ENCODE assay signal across 9 cellular contexts in the genomic region with DNA sequence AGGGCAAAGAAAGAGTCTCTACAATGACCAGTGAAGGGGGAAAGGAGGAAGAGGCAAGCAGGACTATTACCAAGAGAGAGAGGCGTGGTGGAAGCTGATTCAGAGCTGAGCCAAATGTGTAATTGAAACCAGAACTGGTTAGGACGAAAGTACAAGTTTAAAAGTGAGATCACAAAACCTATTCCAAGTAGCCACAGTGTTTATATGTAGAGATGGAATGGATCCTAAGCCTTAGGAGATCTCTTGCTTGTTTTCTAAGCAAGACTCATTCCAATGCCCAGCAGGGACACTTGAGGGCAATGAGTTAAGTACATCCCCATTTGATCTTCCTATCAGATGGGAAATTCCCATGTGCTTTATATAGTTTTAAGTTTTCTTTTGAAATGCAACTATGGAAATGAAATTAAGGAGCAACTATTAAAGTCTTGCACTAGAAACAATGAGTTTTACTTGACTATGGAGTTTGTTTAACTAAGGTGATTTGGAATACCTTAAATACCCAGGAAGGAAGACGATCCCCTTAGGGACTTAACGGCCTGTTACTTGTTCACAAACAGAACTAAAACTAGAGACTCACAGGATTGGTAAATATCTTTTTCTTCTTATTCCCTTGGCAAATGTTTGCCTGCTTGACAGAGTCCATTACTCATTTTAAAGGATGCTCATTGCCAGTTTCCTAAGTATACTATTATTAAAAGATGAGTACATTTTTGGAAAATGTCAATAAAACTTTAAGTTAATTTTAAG. TPM values are rescaled to one million over a fixed set of nuclear protein-coding genes. Genes with fewer than 3 reads are reported as not detected.
DNase-seq lines count a peak whose midpoint lies in the region; ATAC-seq and TF ChIP-seq lines count a peak whose summit lies in the region.
"Had no signal": no experiment of that assay in that cellular context is flagged by ENCODE, and none has a peak within 500 bp of the region (broad histone marks: within the 10 kb centered on the region; RNA-seq: fewer than 3 reads in every experiment).

No MANE protein-coding gene starts in this region.

- H3K4me2 ChIP-seq in PC-9 = 0 out of 2 replicates have a peak overlapping the region, but pooled peaks have one; percentile 20
- H3K4me2 ChIP-seq in OCI-LY7 (ENCODE audit: low read length) = no peak overlapping the region
- no peak overlapping the region for H3K4me2 ChIP-seq in Karpas-422 (ENCODE audit: low read depth, low read length, poor library complexity, severe bottlenecking)

- H3K9me2 ChIP-seq in PC-9 (ENCODE audit: insufficient read depth) (no peaks in the 10 kb centered on the region), OCI-LY7 (ENCODE audit: insufficient read depth, low read length) (no peaks in the 10 kb centered on the region), Karpas-422 (replicated peaks; ENCODE audit: insufficient read depth, low read length) (no peaks in the 10 kb centered on the region)

- H3K36me3 ChIP-seq in PC-9 (ENCODE audit: low read depth) (no peaks in the 10 kb centered on the region), OCI-LY7 (ENCODE audit: insufficient read depth, low read length) (no peaks in the 10 kb centered on the region), A673 (ENCODE audit: insufficient read depth, low read length, poor library complexity, severe bottlenecking) (no peaks in the 10 kb centered on the region), Karpas-422 (ENCODE audit: insufficient read depth, low read length) (no peaks in the 10 kb centered on the region)

- no TSS peak for BruUV-seq in PC-9 (replicated peaks; lab: Mats Ljungman, UMichigan)
- no TSS peak for BruUV-seq in OCI-LY7 (replicated peaks; lab: Mats Ljungman, UMichigan)
- BruUV-seq in A673 (replicated peaks; lab: Mats Ljungman, UMichigan) = no TSS peak

- no peaks in the 10 kb centered on the region for H3K9me3 ChIP-seq in PC-9 (ENCODE audit: insufficient read depth, low read depth)
- H3K9me3 ChIP-seq in OCI-LY7 (ENCODE audit: low read length) = no peaks in the 10 kb centered on the region
- no peaks in the 10 kb centered on the region for H3K9me3 ChIP-seq in A673 (ENCODE audit: low read depth, low read length, poor library complexity, severe bottlenecking)
- H3K9me3 ChIP-seq in Karpas-422 (ENCODE audit: low read length) = no peaks in the 10 kb centered on the region

- POLR2A ChIA-PET in activated CD4-positive, alpha-beta T cell treated with anti-CD3 and anti-CD28 coated beads for 36 hours (lab: Charles Lee) = no interaction called here
- POLR2A ChIA-PET in activated CD4-positive, alpha-beta T cell treated with anti-CD3 and anti-CD28 coated beads, Interleukin-2, amount 10 ng/mL, durations not matched to agents 7 days and 5 days (lab: Charles Lee) = no interaction called here
- POLR2A ChIA-PET in PC-9 (lab: Charles Lee; ENCODE audit: unreplicated experiment) = no interaction called here
- POLR2A ChIA-PET in OCI-LY7 (lab: Charles Lee) = no interaction called here
- POLR2A ChIA-PET in A673 (lab: Charles Lee; ENCODE audit: low non-redundant PET) = no interaction called here

- no peaks in the 10 kb centered on the region for H3F3A ChIP-seq in PC-9 (ENCODE audit: insufficient read depth, low read depth)

- no peaks in the 10 kb centered on the region for H4K20me1 ChIP-seq in PC-9 (ENCODE audit: insufficient read depth)
- H4K20me1 ChIP-seq in OCI-LY7 (ENCODE audit: insufficient read depth, low read length) = no peaks in the 10 kb centered on the region
- H4K20me1 ChIP-seq in Karpas-422 (ENCODE audit: insufficient read depth, low read depth, low read length) = no peaks in the 10 kb centered on the region

- H3K9me3 Mint-ChIP-seq in activated CD4-positive, alpha-beta T cell treated with anti-CD3 and anti-CD28 coated beads for 36 hours (ENCODE audit: low read depth) = no peaks in the 10 kb centered on the region
- no peaks in the 10 kb centered on the region for H3K9me3 Mint-ChIP-seq in activated CD4-positive, alpha-beta T cell treated with anti-CD3 and anti-CD28 coated beads, Interleukin-2, amount 10 ng/mL, durations not matched to agents 7 days and 5 days

- no peaks in the 10 kb centered on the region for H3K27me3 ChIP-seq in PC-9 (ENCODE audit: insufficient read depth, low read depth)
- H3K27me3 ChIP-seq in A673 (replicated peaks; ENCODE audit: insufficient read depth, low read depth, low read length, poor library complexity) = no peaks in the 10 kb centered on the region
- H3K27me3 ChIP-seq in Karpas-422 (ENCODE audit: low read length) = no peaks in the 10 kb centered on the region

- no peak overlapping the region for H3K27ac Mint-ChIP-seq in activated CD4-positive, alpha-beta T cell treated with anti-CD3 and anti-CD28 coated beads for 36 hours
- no peak overlapping the region for H3K27ac Mint-ChIP-seq in activated CD4-positive, alpha-beta T cell treated with anti-CD3 and anti-CD28 coated beads, Interleukin-2, amount 10 ng/mL, durations not matched to agents 7 days and 5 days

- CTCF ChIA-PET in activated CD4-positive, alpha-beta T cell treated with anti-CD3 and anti-CD28 coated beads for 36 hours (lab: Charles Lee) = no interaction called here
- CTCF ChIA-PET in activated CD4-positive, alpha-beta T cell treated with anti-CD3 and anti-CD28 coated beads, Interleukin-2, amount 10 ng/mL, durations not matched to agents 7 days and 5 days (lab: Charles Lee) = no interaction called here
- CTCF ChIA-PET in PC-9 (lab: Charles Lee) = no interaction called here
- CTCF ChIA-PET in OCI-LY7 (lab: Charles Lee; ENCODE audit: unreplicated experiment) = no interaction called here
- CTCF ChIA-PET in A673 (lab: Charles Lee) = no interaction called here

- H3K9ac ChIP-seq in Karpas-422 (ENCODE audit: low read length) = no peak overlapping the region

- peak; percentile 70 for ATAC-seq in activated CD4-positive, alpha-beta T cell treated with anti-CD3 and anti-CD28 coated beads for 36 hours
- peak; percentile 93 for ATAC-seq in HG02763 (IDR thresholded peaks at IDR 0.05; ENCODE audit: unreplicated experiment)
- peak; percentile 89 for ATAC-seq in sciatic nerve

- TF ChIP-seq CTCF in PC-9 (conservative IDR thresholded peaks at IDR 0.05) (no peak), OCI-LY7 (conservative IDR thresholded peaks at IDR 0.05; ENCODE audit: low read length) (no peak), A673 (conservative IDR thresholded peaks at IDR 0.05; ENCODE audit: low read depth, low read length) (no peak)

- intact Hi-C loops in activated CD4-positive, alpha-beta T cell treated with anti-CD3 and anti-CD28 coated beads for 36 hours (cut with DNase I, micrococcal nuclease) = no loop called here
- intact Hi-C loops in PC-9 (cut with micrococcal nuclease; ENCODE audit: unreplicated experiment) = no loop called here
- intact Hi-C loops in sciatic nerve (cut with DNase I) = no loop called here
- intact Hi-C loops in OCI-LY7 (cut with micrococcal nuclease; ENCODE audit: unreplicated experiment) = no loop called here
- intact Hi-C loops in A673 (cut with micrococcal nuclease; ENCODE audit: unreplicated experiment) = no loop called here

- H3K4me3 Mint-ChIP-seq in activated CD4-positive, alpha-beta T cell treated with anti-CD3 and anti-CD28 coated beads for 36 hours = no peak overlapping the region
- no peak overlapping the region for H3K4me3 Mint-ChIP-seq in activated CD4-positive, alpha-beta T cell treated with anti-CD3 and anti-CD28 coated beads, Interleukin-2, amount 10 ng/mL, durations not matched to agents 7 days and 5 days

- no peaks in the 10 kb centered on the region for H3K36me3 Mint-ChIP-seq in activated CD4-positive, alpha-beta T cell treated with anti-CD3 and anti-CD28 coated beads for 36 hours (ENCODE audit: low read depth)
- H3K36me3 Mint-ChIP-seq in activated CD4-positive, alpha-beta T cell treated with anti-CD3 and anti-CD28 coated beads, Interleukin-2, amount 10 ng/mL, durations not matched to agents 7 days and 5 days (ENCODE audit: low read depth) = no peaks in the 10 kb centered on the region

- no peaks in the 10 kb centered on the region for H3K79me2 ChIP-seq in PC-9 (ENCODE audit: low read depth)
- H3K79me2 ChIP-seq in OCI-LY7 (ENCODE audit: insufficient read depth, low read depth, low read length) = no peaks in the 10 kb centered on the region
- no peaks in the 10 kb centered on the region for H3K79me2 ChIP-seq in Karpas-422 (ENCODE audit: low read length)

- H3K27me3 Mint-ChIP-seq in activated CD4-positive, alpha-beta T cell treated with anti-CD3 and anti-CD28 coated beads for 36 hours = peaks cover 17% of the 10 kb centered on the region
- H3K27me3 Mint-ChIP-seq in activated CD4-positive, alpha-beta T cell treated with anti-CD3 and anti-CD28 coated beads, Interleukin-2, amount 10 ng/mL, durations not matched to agents 7 days and 5 days = peaks cover 13% of the 10 kb centered on the region

- peaks cover 6% of the 10 kb centered on the region for H3K4me1 Mint-ChIP-seq in activated CD4-positive, alpha-beta T cell treated with anti-CD3 and anti-CD28 coated beads for 36 hours
- no peaks in the 10 kb centered on the region for H3K4me1 Mint-ChIP-seq in activated CD4-positive, alpha-beta T cell treated with anti-CD3 and anti-CD28 coated beads, Interleukin-2, amount 10 ng/mL, durations not matched to agents 7 days and 5 days

- H3K4me1 ChIP-seq in PC-9 (replicated peaks; ENCODE audit: insufficient read depth) (peaks cover 6% of the 10 kb centered on the region; the same call in 1 of the 2 replicates), OCI-LY7 (ENCODE audit: insufficient read depth, low read length, poor library complexity, severe bottlenecking) (no peaks in the 10 kb centered on the region), A673 (ENCODE audit: insufficient read depth, low read length, poor library complexity, severe bottlenecking) (no peaks in the 10 kb centered on the region), Karpas-422 (ENCODE audit: low read length) (no peaks in the 10 kb centered on the region)

- H3K4me3 ChIP-seq in PC-9 (no peak overlapping the region), OCI-LY7 (ENCODE audit: low read depth, low read length, poor library complexity, severe bottlenecking) (no peak overlapping the region), A673 (ENCODE audit: low read depth, low read length, poor library complexity, severe bottlenecking) (no peak overlapping the region), Karpas-422 (ENCODE audit: low read length) (no peak overlapping the region)

- H2AFZ ChIP-seq in PC-9 (no peak overlapping the region), OCI-LY7 (ENCODE audit: low read length) (no peak overlapping the region), Karpas-422 (ENCODE audit: low read length) (no peak overlapping the region)

- H3K27ac ChIP-seq in PC-9 (no peak overlapping the region), OCI-LY7 (ENCODE audit: low read depth, low read length, poor library complexity, severe bottlenecking) (no peak overlapping the region), A673 (ENCODE audit: low read depth, low read length, poor library complexity, severe bottlenecking) (no peak overlapping the region), Karpas-422 (ENCODE audit: low read length) (no peak overlapping the region)
- H3K27ac ChIP-seq: C4-2B had no signal

- DNase-seq in activated CD4-positive, alpha-beta T cell treated with anti-CD3 and anti-CD28 coated beads for 36 hours = no peak
- DNase-seq in activated CD4-positive, alpha-beta T cell treated with anti-CD3 and anti-CD28 coated beads, Interleukin-2, amount 10 ng/mL, durations not matched to agents 7 days and 5 days = no peak
- no peak for DNase-seq in PC-9
- DNase-seq in sciatic nerve (ENCODE audit: low spot score) = no peak
- DNase-seq in OCI-LY7 (ENCODE audit: low spot score) = no peak
- DNase-seq in A673 (ENCODE audit: low spot score) = no peak
- DNase-seq in Karpas-422 = no peak

RNA-seq across cellular contexts. Expression of a gene that starts 51.1 kb away (rescaled TPM):
- 10 to 100 TPM; 50.2 to 56.0 TPM for total RNA-seq in activated CD4-positive, alpha-beta T cell treated with anti-CD3 and anti-CD28 coated beads for 36 hours
- 10 to 100 TPM; 38.0 to 38.8 TPM for total RNA-seq in activated CD4-positive, alpha-beta T cell treated with anti-CD3 and anti-CD28 coated beads, Interleukin-2, amount 10 ng/mL, durations not matched to agents 7 days and 5 days
- total RNA-seq in PC-9 (2021) = 36.7 and 42.4 TPM in 2 replicates
- 78.2 TPM for total RNA-seq in sciatic nerve
- 46.0 and 47.1 TPM in 2 replicates for total RNA-seq in OCI-LY7 (2014; rRNA removed; shearing (Covaris generic))
- 78.3 and 85.3 TPM in 2 replicates for total RNA-seq in OCI-LY7 (2022)
- 64.3 and 67.9 TPM in 2 replicates for total RNA-seq in A673 (2021)
- total RNA-seq in Karpas-422 (2014; rRNA removed; shearing (Covaris generic); ENCODE audit: low replicate concordance) = 30.6 and 76.2 TPM in 2 replicates
